In the genomic region with DNA sequence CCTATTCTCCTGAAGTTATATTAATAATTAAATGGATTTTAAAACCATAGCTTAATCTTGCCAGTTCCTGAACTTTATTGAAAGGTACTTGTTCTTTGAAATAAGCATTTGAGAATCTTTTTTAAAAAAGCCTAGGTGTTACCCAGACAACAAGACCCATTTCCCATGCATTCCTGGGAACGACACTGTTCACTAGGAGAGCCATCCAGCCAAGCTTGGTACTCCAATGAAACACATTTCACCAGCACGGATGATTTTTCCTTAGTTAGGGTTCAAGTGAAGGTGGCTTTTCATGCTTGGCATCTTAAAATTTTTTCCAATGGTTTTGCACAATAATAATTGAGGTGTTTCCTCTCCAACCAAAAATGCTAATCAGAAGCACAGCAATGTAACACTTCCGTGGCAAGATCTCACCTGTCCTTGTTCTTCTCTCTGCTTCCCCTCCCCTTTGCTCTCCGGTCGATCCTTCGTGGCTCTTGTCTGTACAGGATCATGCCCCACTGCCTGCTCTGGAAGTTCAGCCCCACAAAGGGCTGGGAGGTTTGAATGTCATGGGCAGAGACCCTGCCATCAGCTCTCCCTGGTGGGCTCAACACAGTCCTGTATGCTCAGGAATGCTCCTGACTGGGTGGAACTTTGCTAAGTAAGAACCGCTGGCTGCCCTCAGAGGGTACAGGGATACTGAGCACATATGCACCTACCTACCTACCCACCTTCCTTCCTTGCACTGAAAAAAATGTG, we compare ENCODE assay signal across 17 cellular contexts.
DNase-seq lines count a peak whose midpoint lies in the region; ATAC-seq and TF ChIP-seq lines count a peak whose summit lies in the region.
"Had no signal": no experiment of that assay in that cellular context is flagged by ENCODE, and none has a peak within 500 bp of the region (broad histone marks: within the 10 kb centered on the region; RNA-seq: fewer than 3 reads in every experiment).

No MANE protein-coding gene starts in this region.

- H3K9me3 ChIP-seq in lower lobe of right lung (no peaks in the 10 kb centered on the region), stomach smooth muscle (ENCODE audit: control insufficient read depth in 2 of 2, low read length in 2 of 2) (no peaks in the 10 kb centered on the region), WERI-Rb-1 (ENCODE audit: severe bottlenecking) (no peaks in the 10 kb centered on the region)
- H3K9me3 ChIP-seq: A549, BE2C had no signal

- H3K27ac ChIP-seq in cingulate gyrus (ENCODE audit: low read depth, low read length) = peak overlapping the region; percentile 47
- H3K27ac ChIP-seq in lower lobe of right lung = peak overlapping the region; percentile 76
- peak overlapping the region; percentile 67 for H3K27ac ChIP-seq in stomach smooth muscle (ENCODE audit: low read length)
- H3K27ac ChIP-seq in WERI-Rb-1 = no peak overlapping the region
- H3K27ac ChIP-seq: A549 had no signal

- H3K4me3 ChIP-seq in lower lobe of right lung (no peak overlapping the region), stomach smooth muscle (ENCODE audit: low read length in 2 of 2) (no peak overlapping the region), WERI-Rb-1 (ENCODE audit: low read depth, low read length) (no peak overlapping the region)
- H3K4me3 ChIP-seq: A549 had no signal

- H3K36me3 Mint-ChIP-seq in glutamatergic neuron (ENCODE audit: unreplicated experiment) = no peaks in the 10 kb centered on the region

- DNase-seq in Ammon's horn (ENCODE audit: low spot score) (peak; percentile 54), lower lobe of right lung (no peak), WERI-Rb-1 (no peak), glutamatergic neuron (no peak)
- DNase-seq: BE2C; DMS79; NCI-H1105 treated with DMSO at 0.1 percent for 48 hours; NCI-H1694; NCI-H774; NK-92 treated with Interleukin-12 subunit alpha and Interleukin-12 subunit beta, amount 100 ng/mL, for 24 hours had no signal

- no peak for ATAC-seq in lower lobe of right lung
- ATAC-seq in GM18511 (IDR thresholded peaks at IDR 0.05; ENCODE audit: unreplicated experiment) = no peak
- ATAC-seq in GM18517 (IDR thresholded peaks at IDR 0.05; ENCODE audit: unreplicated experiment) = no peak
- ATAC-seq: A549, Panc1 had no signal

- H3K27ac Mint-ChIP-seq in glutamatergic neuron (ENCODE audit: unreplicated experiment) = no peak overlapping the region
- H3K27ac Mint-ChIP-seq: IgD-negative memory B cell had no signal

- H3K27me3 ChIP-seq in lower lobe of right lung (ENCODE audit: low read depth) (no peaks in the 10 kb centered on the region), stomach smooth muscle (ENCODE audit: control insufficient read depth in 1 of 2, insufficient read depth in 2 of 2, low read length in 2 of 2) (no peaks in the 10 kb centered on the region), WERI-Rb-1 (ENCODE audit: insufficient read depth, low read depth, severe bottlenecking) (no peaks in the 10 kb centered on the region)
- H3K27me3 ChIP-seq: BE2C had no signal

- H3K4me1 ChIP-seq in lower lobe of right lung (peaks cover 61% of the 10 kb centered on the region), stomach smooth muscle (ENCODE audit: control insufficient read depth, insufficient read depth, low read length) (peaks cover 45% of the 10 kb centered on the region)
- H3K4me1 ChIP-seq: BE2C had no signal

- H3K27me3 Mint-ChIP-seq in glutamatergic neuron (ENCODE audit: unreplicated experiment) = peaks cover 13% of the 10 kb centered on the region
- H3K27me3 Mint-ChIP-seq: IgD-negative memory B cell had no signal

- no peak for TF ChIP-seq CTCF in lower lobe of right lung (IDR thresholded peaks at IDR 0.05)
- no peak for TF ChIP-seq CTCF in WERI-Rb-1 (IDR thresholded peaks at IDR 0.05; ENCODE audit: low read depth, low read length)
- TF ChIP-seq CTCF in glutamatergic neuron (IDR thresholded peaks at IDR 0.05; ENCODE audit: partially characterized antibody, unreplicated experiment) = no peak

- H3K4me3 Mint-ChIP-seq in glutamatergic neuron (ENCODE audit: unreplicated experiment) = no peak overlapping the region
- H3K4me3 Mint-ChIP-seq: IgD-negative memory B cell had no signal

- intact Hi-C loops in lower lobe of right lung (cut with DNase I) = no loop called here

- peaks cover 39% of the 10 kb centered on the region for H3K4me1 Mint-ChIP-seq in glutamatergic neuron (ENCODE audit: low read depth, unreplicated experiment)

- H3K36me3 ChIP-seq in lower lobe of right lung = peaks cover 23% of the 10 kb centered on the region
- H3K36me3 ChIP-seq in stomach smooth muscle (ENCODE audit: control insufficient read depth in 2 of 2, insufficient read depth in 2 of 2, low read length in 2 of 2) = peaks cover 0 to 28% of the 10 kb centered on the region in 2 donors
- no peaks in the 10 kb centered on the region for H3K36me3 ChIP-seq in WERI-Rb-1
- H3K36me3 ChIP-seq: BE2C had no signal

- H3K9me3 Mint-ChIP-seq in glutamatergic neuron (ENCODE audit: unreplicated experiment) = peaks cover 15% of the 10 kb centered on the region
- H3K9me3 Mint-ChIP-seq: IgD-negative memory B cell had no signal

- no peak overlapping the region for H3K9ac ChIP-seq in stomach smooth muscle (ENCODE audit: low read length in 2 of 2)
